Comparison of ENCODE assay signal across 20 cellular contexts in genomic region chr2:33510589-33510968, GRCh38. TPM values are rescaled to one million over a fixed set of nuclear protein-coding genes. Genes with fewer than 3 reads are reported as not detected.
DNase-seq lines count a peak whose midpoint lies in the region; ATAC-seq and TF ChIP-seq lines count a peak whose summit lies in the region.
"Had no signal": no experiment of that assay in that cellular context is flagged by ENCODE, and none has a peak within 500 bp of the region (broad histone marks: within the 10 kb centered on the region; RNA-seq: fewer than 3 reads in every experiment).

No MANE protein-coding gene starts in this region.

- 58% methylated on average over 3 of the region's 4 CpGs for WGBS in mesenchymal stem cell

- H3K36me3 ChIP-seq in mesenchymal stem cell (ENCODE audit: control insufficient read depth in 1 of 2, insufficient read depth in 2 of 2, low read depth in 1 of 2, low read length in 2 of 2), result no peaks in the 10 kb centered on the region
- H3K36me3 ChIP-seq: thyroid gland had no signal

- H3K9ac ChIP-seq in mesenchymal stem cell (ENCODE audit: low read length), result no peak overlapping the region

- no peak for TF ChIP-seq CTCF in astrocyte of the spinal cord (IDR thresholded peaks at IDR 0.05; ENCODE audit: low read depth, low read length)

- H3K4me1 ChIP-seq in mesenchymal stem cell (ENCODE audit: control insufficient read depth, insufficient read depth, low read depth, low read length), result no peaks in the 10 kb centered on the region
- H3K4me1 ChIP-seq: thyroid gland had no signal

- no peak overlapping the region for H2AFZ ChIP-seq in mesenchymal stem cell (ENCODE audit: low read depth, low read length)

- no peak overlapping the region for H3K27ac ChIP-seq in mesenchymal stem cell (ENCODE audit: low read length, poor library complexity, severe bottlenecking)
- H3K27ac ChIP-seq: thyroid gland had no signal

- H2BK5ac ChIP-seq in mesenchymal stem cell (ENCODE audit: low read depth, low read length, poor library complexity, severe bottlenecking), result no peak overlapping the region

- no peak overlapping the region for H3K4ac ChIP-seq in mesenchymal stem cell (ENCODE audit: low read depth in 1 of 2, low read length in 2 of 2)

- no peak overlapping the region for H3K4me2 ChIP-seq in mesenchymal stem cell (ENCODE audit: low read length, poor library complexity, severe bottlenecking)

- H2BK15ac ChIP-seq in mesenchymal stem cell (ENCODE audit: low read depth, poor library complexity, severe bottlenecking), result no peak overlapping the region

- H3K23ac ChIP-seq in mesenchymal stem cell (ENCODE audit: low read length in 2 of 2), result no peak overlapping the region

- in situ Hi-C loops in astrocyte of the spinal cord (cut with HindIII; ENCODE audit: low sequenced_read_pairs), result no loop called here

- no peaks in the 10 kb centered on the region for H3K27me3 ChIP-seq in mesenchymal stem cell (ENCODE audit: control insufficient read depth in 1 of 2, insufficient read depth in 1 of 2, low read length in 2 of 2)
- H3K27me3 ChIP-seq: thyroid gland had no signal

- DNase-seq in Right ventricle myocardium superior (no peak), Right ventricle myocardium inferior (ENCODE audit: missing footprints) (no peak), astrocyte of the spinal cord (ENCODE audit: low read depth, low spot score) (peak; percentile 32), mesenchymal stem cell (peak; percentile 84), glomerular visceral epithelial cell (ENCODE audit: extremely low spot score) (no peak), DMS79 (lab: John Stamatoyannopoulos, UW) (no peak), C1 segment of cervical spinal cord (lab: John Stamatoyannopoulos, UW) (no peak), NCI-H2171 (lab: John Stamatoyannopoulos, UW) (no peak)
- DNase-seq: 8988T; activated CD8-positive, alpha-beta memory T cell treated with anti-CD3 and anti-CD28 coated beads for 24 hours; activated effector memory CD4-positive, alpha-beta T cell treated with Interleukin-2 at 50 U/mL for 16 hours; CD8-positive, alpha-beta T cell; DMS 273 treated with DMSO at 0.1 percent for 48 hours; H7; NCI-H1105; NCI-H2029; NCI-H2227 treated with DMSO at 0.1 percent for 48 hours; stimulated activated CD4-positive, alpha-beta T cell treated with anti-CD3 and anti-CD28 coated beads, Interleukin-15, amount 100 ng/mL, for 24 hours; thyroid gland had no signal

- H3K14ac ChIP-seq in mesenchymal stem cell (ENCODE audit: low read length in 2 of 2), result no peak overlapping the region

- H2AK5ac ChIP-seq in mesenchymal stem cell (ENCODE audit: low read length, severe bottlenecking), result no peak overlapping the region

- no peaks in the 10 kb centered on the region for H3K9me3 ChIP-seq in mesenchymal stem cell (ENCODE audit: control insufficient read depth, low read length)
- H3K9me3 ChIP-seq: thyroid gland had no signal

- H4K8ac ChIP-seq in mesenchymal stem cell (ENCODE audit: low read length), result no peak overlapping the region

- H3K4me3 ChIP-seq in astrocyte of the spinal cord (ENCODE audit: low read depth, low read length) (no peak overlapping the region), mesenchymal stem cell (ENCODE audit: insufficient read depth in 1 of 2, low read depth in 1 of 2, low read length in 2 of 2) (no peak overlapping the region)
- H3K4me3 ChIP-seq: thyroid gland had no signal

- no peak overlapping the region for H2BK12ac ChIP-seq in mesenchymal stem cell (ENCODE audit: low read length in 2 of 2)

- no peaks in the 10 kb centered on the region for H3K79me1 ChIP-seq in mesenchymal stem cell (replicated peaks; ENCODE audit: low read length, poor library complexity, severe bottlenecking)

- peak; percentile 18 for ATAC-seq in Right ventricle myocardium superior (ENCODE audit: poor library complexity)
- ATAC-seq in Right ventricle myocardium inferior, result no peak
- ATAC-seq: CD8-positive, alpha-beta T cell had no signal

- H2BK120ac ChIP-seq in mesenchymal stem cell (ENCODE audit: low read depth, low read length), result no peak overlapping the region

- H3K18ac ChIP-seq in mesenchymal stem cell (ENCODE audit: low read depth in 1 of 2, low read length in 2 of 2), result no peak overlapping the region

- intact Hi-C loops in Right ventricle myocardium superior (cut with DNase I) (no loop called here), Right ventricle myocardium inferior (cut with DNase I) (no loop called here)

- no peak overlapping the region for H4K91ac ChIP-seq in mesenchymal stem cell (ENCODE audit: low read length)

RNA-seq across cellular contexts. Expression of gene RASGRP3, which starts 34.1 kb away (rescaled TPM):
- total RNA-seq in Right ventricle myocardium superior (53.1 TPM), Right ventricle myocardium inferior (55.7 TPM)
- 31.4 TPM for polyA plus RNA-seq in mesenchymal stem cell (2013, experiment 1 of 2)
- 29.3 TPM for polyA plus RNA-seq in mesenchymal stem cell (2013, experiment 2 of 2)
- total RNA-seq: progenitor cell of endocrine pancreas had no signal

Comparison
In these comparisons a context has a peak if more than half of its experiments do, and no peak if none do; other contexts are left out.
1. DNase-seq: peak in astrocyte of the spinal cord (single experiment) and mesenchymal stem cell (single experiment); none in Right ventricle myocardium superior (single experiment), Right ventricle myocardium inferior (single experiment), glomerular visceral epithelial cell (single experiment), DMS79 (single experiment), C1 segment of cervical spinal cord (0 of 14) and NCI-H2171 (single experiment).